ENCODE assay signal across 15 cellular contexts in genomic region chr16:67399749-67400704, GRCh38. TPM values are rescaled to one million over a fixed set of nuclear protein-coding genes. Genes with fewer than 3 reads are reported as not detected.
DNase-seq lines count a peak whose midpoint lies in the region; ATAC-seq and TF ChIP-seq lines count a peak whose summit lies in the region.
"Had no signal": no experiment of that assay in that cellular context is flagged by ENCODE, and none has a peak within 500 bp of the region (broad histone marks: within the 10 kb centered on the region; RNA-seq: fewer than 3 reads in every experiment).

No MANE protein-coding gene starts in this region.

- H3K27me3 Mint-ChIP-seq in WTC11 (ENCODE audit: low read depth) (peaks cover 38% of the 10 kb centered on the region), type B pancreatic cell (peaks cover 7% of the 10 kb centered on the region)

- H3K36me3 Mint-ChIP-seq in WTC11 = no peaks in the 10 kb centered on the region
- H3K36me3 Mint-ChIP-seq in type B pancreatic cell = peaks cover 3% of the 10 kb centered on the region
- H3K36me3 Mint-ChIP-seq: activated naive CD8-positive, alpha-beta T cell treated with anti-CD3 and anti-CD28 coated beads, Interleukin-2, amount 10 ng/mL, durations not matched to agents 7 days and 5 days; memory B cell; stimulated activated effector memory CD8-positive, alpha-beta T cell treated with anti-CD3 and anti-CD28 coated beads, Interleukin-12 subunit alpha, Interleukin-12 subunit beta, amount 100 ng/mL, for 72 hours had no signal

- 92% methylated on average over 13 of the region's 19 CpGs for WGBS in mammary epithelial cell (ENCODE audit: low coverage, missing lambda C conversion rate)

- no peaks in the 10 kb centered on the region for H3K36me3 ChIP-seq in left ventricle myocardium inferior
- H3K36me3 ChIP-seq in Karpas-422 (ENCODE audit: insufficient read depth, low read length) = no peaks in the 10 kb centered on the region
- no peaks in the 10 kb centered on the region for H3K36me3 ChIP-seq in mammary epithelial cell (ENCODE audit: insufficient read depth, low read length)
- H3K36me3 ChIP-seq: HAP-1, vagina had no signal

- in situ Hi-C loops in mammary epithelial cell (cut with MboI; ENCODE audit: low sequenced_read_pairs in 2 of 2) = loop anchor here in 1 of 2 donors (25.0 kb wide), 1 partner anchor 138 kb away; no protein-coding TSS in a partner anchor

- H3K27ac ChIP-seq in left ventricle myocardium inferior (replicated peaks) (no peak overlapping the region), Karpas-422 (ENCODE audit: low read length) (no peak overlapping the region), mammary epithelial cell (ENCODE audit: insufficient read depth, low read depth, low read length) (no peak overlapping the region)
- H3K27ac ChIP-seq: vagina had no signal

- DNase-seq in left ventricle myocardium inferior = no peak
- DNase-seq in left cardiac atrium = no peak
- DNase-seq in NCI-H2107 treated with DMSO at 0.1 percent for 48 hours (lab: John Stamatoyannopoulos, UW; ENCODE audit: unreplicated experiment) = peak; percentile 81
- DNase-seq in WTC11 (ENCODE audit: low spot score) = no peak
- DNase-seq in type B pancreatic cell (ENCODE audit: extremely low spot score, unreplicated experiment) = no peak
- no peak for DNase-seq in iPS-NIHi7 (ENCODE audit: extremely low spot score)
- DNase-seq in Karpas-422 = no peak
- no peak for DNase-seq in mammary epithelial cell

- H3K9me3 Mint-ChIP-seq in WTC11 (no peaks in the 10 kb centered on the region), type B pancreatic cell (no peaks in the 10 kb centered on the region)
- H3K9me3 Mint-ChIP-seq: activated naive CD8-positive, alpha-beta T cell treated with anti-CD3 and anti-CD28 coated beads, Interleukin-2, amount 10 ng/mL, durations not matched to agents 7 days and 5 days; memory B cell; stimulated activated effector memory CD8-positive, alpha-beta T cell treated with anti-CD3 and anti-CD28 coated beads, Interleukin-12 subunit alpha, Interleukin-12 subunit beta, amount 100 ng/mL, for 72 hours had no signal

- CTCF ChIA-PET in WTC11 (lab: Charles Lee) (interaction anchor here (0.5 to 4.2 kb wide), 65 partner anchors 8 to 615 kb away, joined by 3 to 103 read pairs (median 6); partner anchors contain the start of genes ATP6V0D1, B3GNT9, DPEP2NB and ELMO3), mammary epithelial cell (lab: Charles Lee; ENCODE audit: low non-redundant PET) (no interaction called here)

- no peak overlapping the region for H3K27ac Mint-ChIP-seq in WTC11
- H3K27ac Mint-ChIP-seq in type B pancreatic cell = no peak overlapping the region
- H3K27ac Mint-ChIP-seq: activated naive CD8-positive, alpha-beta T cell treated with anti-CD3 and anti-CD28 coated beads, Interleukin-2, amount 10 ng/mL, durations not matched to agents 7 days and 5 days; memory B cell; progenitor cell of endocrine pancreas; stimulated activated effector memory CD8-positive, alpha-beta T cell treated with anti-CD3 and anti-CD28 coated beads, Interleukin-12 subunit alpha, Interleukin-12 subunit beta, amount 100 ng/mL, for 72 hours had no signal

- peaks cover 33% of the 10 kb centered on the region for H3K4me1 Mint-ChIP-seq in WTC11
- peaks cover 23% of the 10 kb centered on the region for H3K4me1 Mint-ChIP-seq in type B pancreatic cell (ENCODE audit: unreplicated experiment)
- H3K4me1 Mint-ChIP-seq: memory B cell; stimulated activated effector memory CD8-positive, alpha-beta T cell treated with anti-CD3 and anti-CD28 coated beads, Interleukin-12 subunit alpha, Interleukin-12 subunit beta, amount 100 ng/mL, for 72 hours had no signal

- H3K4me3 ChIP-seq in left ventricle myocardium inferior (no peak overlapping the region), Karpas-422 (ENCODE audit: low read length) (no peak overlapping the region), mammary epithelial cell (replicated peaks in 1 of 3; ENCODE audit: insufficient read depth in 1 of 3, low read depth in 2 of 3, low read length in 3 of 3) (no peak overlapping the region)
- H3K4me3 ChIP-seq: HAP-1 had no signal

- H2AFZ ChIP-seq in Karpas-422 (ENCODE audit: low read length) (no peak overlapping the region), mammary epithelial cell (ENCODE audit: low read depth, low read length) (no peak overlapping the region)

- H3K4me1 ChIP-seq in left ventricle myocardium inferior (peaks cover 60% of the 10 kb centered on the region), Karpas-422 (ENCODE audit: low read length) (peaks cover 13% of the 10 kb centered on the region), mammary epithelial cell (ENCODE audit: insufficient read depth, low read length) (peaks cover 49% of the 10 kb centered on the region)

- no peaks in the 10 kb centered on the region for H4K20me1 ChIP-seq in Karpas-422 (ENCODE audit: insufficient read depth, low read depth, low read length)
- H4K20me1 ChIP-seq in mammary epithelial cell (ENCODE audit: insufficient read depth, low read length) = no peaks in the 10 kb centered on the region

- no peak overlapping the region for H3K4me3 Mint-ChIP-seq in WTC11
- no peak overlapping the region for H3K4me3 Mint-ChIP-seq in type B pancreatic cell
- H3K4me3 Mint-ChIP-seq: activated naive CD8-positive, alpha-beta T cell treated with anti-CD3 and anti-CD28 coated beads, Interleukin-2, amount 10 ng/mL, durations not matched to agents 7 days and 5 days; memory B cell; stimulated activated effector memory CD8-positive, alpha-beta T cell treated with anti-CD3 and anti-CD28 coated beads, Interleukin-12 subunit alpha, Interleukin-12 subunit beta, amount 100 ng/mL, for 72 hours had no signal

- intact Hi-C loops in left ventricle myocardium inferior (cut with micrococcal nuclease) = no loop called here
- intact Hi-C loops in left cardiac atrium (cut with DNase I) = loop anchor here (10.0 kb wide), 1 partner anchor 135 kb away; no protein-coding TSS in a partner anchor
- intact Hi-C loops in mammary epithelial cell (cut with micrococcal nuclease) = loop anchor here (2.0 to 10.0 kb wide), 2 partner anchors 17 to 445 kb away; partner anchors contain the start of gene ZDHHC1

- peaks cover 3% of the 10 kb centered on the region for H3K27me3 ChIP-seq in left ventricle myocardium inferior (ENCODE audit: low read depth)
- H3K27me3 ChIP-seq in Karpas-422 (ENCODE audit: low read length) = no peaks in the 10 kb centered on the region
- no peaks in the 10 kb centered on the region for H3K27me3 ChIP-seq in mammary epithelial cell (ENCODE audit: insufficient read depth, low read length)
- H3K27me3 ChIP-seq: vagina had no signal

- H3K9ac ChIP-seq in Karpas-422 (ENCODE audit: low read length) (no peak overlapping the region), mammary epithelial cell (ENCODE audit: insufficient read depth, low read length) (no peak overlapping the region)

- H3K9me3 ChIP-seq in left ventricle myocardium inferior (replicated peaks) (no peaks in the 10 kb centered on the region), Karpas-422 (ENCODE audit: low read length) (no peaks in the 10 kb centered on the region), mammary epithelial cell (replicated peaks; ENCODE audit: insufficient read depth, low read length) (no peaks in the 10 kb centered on the region)
- H3K9me3 ChIP-seq: HAP-1, vagina had no signal

- POLR2A ChIA-PET in WTC11 (lab: Charles Lee) = interaction anchor here (0.6 kb wide), 2 partner anchors 107 to 115 kb away, joined by 3 to 4 read pairs; no protein-coding TSS in a partner anchor

- dilution Hi-C loops in mammary epithelial cell (cut with HindIII; ENCODE audit: low sequenced_read_pairs) = no loop called here

- no TSS peak for BruUV-seq in mammary epithelial cell (replicated peaks; lab: Mats Ljungman, UMichigan)

- peak; percentile 39 for TF ChIP-seq CTCF in left ventricle myocardium inferior (IDR thresholded peaks at IDR 0.05; ENCODE audit: borderline replicate concordance)
- no peak; the same call in 1 of the 2 replicates for TF ChIP-seq CTCF in WTC11 (IDR thresholded peaks at IDR 0.05)
- TF ChIP-seq CTCF in type B pancreatic cell (conservative IDR thresholded peaks at IDR 0.05) = peak; percentile 57
- TF ChIP-seq CTCF in mammary epithelial cell (conservative IDR thresholded peaks at IDR 0.05 in 1 of 2, IDR thresholded peaks at IDR 0.05 in 1 of 2; ENCODE audit: extremely low read depth in 1 of 2, insufficient read depth in 1 of 2, low read depth in 1 of 2, low read length in 2 of 2) = no peak

- ATAC-seq in left cardiac atrium = no peak
- no peak for ATAC-seq in WTC11
- ATAC-seq: esophagus mucosa had no signal

- H3K4me2 ChIP-seq in Karpas-422 (ENCODE audit: low read depth, low read length, poor library complexity, severe bottlenecking) = no peak overlapping the region
- no peak overlapping the region for H3K4me2 ChIP-seq in mammary epithelial cell (ENCODE audit: insufficient read depth, low read depth, low read length)

- H3K79me2 ChIP-seq in Karpas-422 (ENCODE audit: low read length) = no peaks in the 10 kb centered on the region
- H3K79me2 ChIP-seq in mammary epithelial cell (ENCODE audit: insufficient read depth, low read length) = no peaks in the 10 kb centered on the region

- H3K9me2 ChIP-seq in Karpas-422 (replicated peaks; ENCODE audit: insufficient read depth, low read length) = no peaks in the 10 kb centered on the region

RNA-seq across cellular contexts. Expression of gene TPPP3, which starts 6.7 kb away (rescaled TPM):
- 15.5 TPM for total RNA-seq in left ventricle myocardium inferior
- 10 to 100 TPM; 22.9 to 40.1 TPM for total RNA-seq in left cardiac atrium
- total RNA-seq in WTC11 (2021) = 0.57 to 0.74 TPM (median 0.64 TPM) in 3 replicates
- 39.3 and 44.5 TPM in 2 replicates for total RNA-seq in type B pancreatic cell (ENCODE audit: low replicate concordance)
- not detected in 2 replicates for total RNA-seq in Karpas-422 (2014; rRNA removed; shearing (Covaris generic); ENCODE audit: low replicate concordance)
- not detected for total RNA-seq in mammary epithelial cell
- 0.14 TPM for polyA plus RNA-seq in mammary epithelial cell
- not detected for polyA minus RNA-seq in mammary epithelial cell
- total RNA-seq: activated naive CD8-positive, alpha-beta T cell treated with anti-CD3 and anti-CD28 coated beads, Interleukin-2, amount 10 ng/mL, durations not matched to agents 7 days and 5 days had no signal

RNA-seq across cellular contexts. Expression of gene ZDHHC1, which starts 16.2 kb away (rescaled TPM):
- total RNA-seq in left ventricle myocardium inferior (2.9 TPM), left cardiac atrium (1 to 10 TPM; 4.6 to 6.8 TPM), WTC11 (2021) (4.2 to 4.9 TPM (median 4.6 TPM) in 3 replicates), type B pancreatic cell (ENCODE audit: low replicate concordance) (10.1 and 11.3 TPM in 2 replicates), mammary epithelial cell (1 to 10 TPM; 5.3 to 6.3 TPM)
- 0.11 TPM in 1 of 2 replicates, not detected in the other for total RNA-seq in Karpas-422 (2014; rRNA removed; shearing (Covaris generic); ENCODE audit: low replicate concordance)
- polyA plus RNA-seq in mammary epithelial cell = 2.4 TPM
- 0.88 TPM for polyA minus RNA-seq in mammary epithelial cell

RNA-seq across cellular contexts. Expression of gene HSD11B2, which starts 30.9 kb away (rescaled TPM):
- total RNA-seq in left ventricle myocardium inferior (0.99 TPM), left cardiac atrium (1 to 10 TPM in 1 of 2 donors, not detected in 1; 1.6 TPM), WTC11 (2021) (33.4 to 38.3 TPM (median 36.4 TPM) in 3 replicates), type B pancreatic cell (ENCODE audit: low replicate concordance) (5.4 and 8.5 TPM in 2 replicates), mammary epithelial cell (1 to 10 TPM in 1 of 2 donors, under 1 TPM in 1; 0.56 to 1.8 TPM)
- not detected in 2 replicates for total RNA-seq in Karpas-422 (2014; rRNA removed; shearing (Covaris generic); ENCODE audit: low replicate concordance)
- polyA plus RNA-seq in mammary epithelial cell = 1.00 TPM
- polyA minus RNA-seq in mammary epithelial cell = not detected
- total RNA-seq: activated naive CD8-positive, alpha-beta T cell treated with anti-CD3 and anti-CD28 coated beads, Interleukin-2, amount 10 ng/mL, durations not matched to agents 7 days and 5 days had no signal

Comparison
In these comparisons a context has a peak if more than half of its experiments do, and no peak if none do; other contexts are left out.
1. CTCF ChIP-seq: peak in left ventricle myocardium inferior (single experiment) and type B pancreatic cell (single experiment); none in WTC11 (single experiment) and mammary epithelial cell (0 of 2).